Comparison of ENCODE assay signal across 21 cellular contexts in genomic region chr20:19860742-19861141, GRCh38.
DNase-seq lines count a peak whose midpoint lies in the region; ATAC-seq and TF ChIP-seq lines count a peak whose summit lies in the region.
"Had no signal": no experiment of that assay in that cellular context is flagged by ENCODE, and none has a peak within 500 bp of the region (broad histone marks: within the 10 kb centered on the region; RNA-seq: fewer than 3 reads in every experiment).

No MANE protein-coding gene starts in this region.

- H3K4me1 Mint-ChIP-seq in stimulated activated effector memory CD8-positive, alpha-beta T cell treated with anti-CD3 and anti-CD28 coated beads, Interleukin-12 subunit alpha, Interleukin-12 subunit beta, amount 100 ng/mL, for 72 hours, result no peaks in the 10 kb centered on the region
- H3K4me1 Mint-ChIP-seq: endodermal cell, naive B cell had no signal

- no peak for TF ChIP-seq CTCF in GM13977 (IDR thresholded peaks at IDR 0.05; ENCODE audit: extremely low read depth, insufficient read depth, missing control alignments)

- peak; percentile 62 for ATAC-seq in stimulated activated effector memory CD8-positive, alpha-beta T cell treated with anti-CD3 and anti-CD28 coated beads, Interleukin-12 subunit alpha, Interleukin-12 subunit beta, amount 100 ng/mL, for 72 hours
- no peak for ATAC-seq in GM21381 (IDR thresholded peaks at IDR 0.05; ENCODE audit: unreplicated experiment)
- no peak for ATAC-seq in HG03196 (IDR thresholded peaks at IDR 0.05; ENCODE audit: unreplicated experiment)
- ATAC-seq: foreskin keratinocyte, K562, left lung had no signal

- no peaks in the 10 kb centered on the region for H3K36me3 Mint-ChIP-seq in stimulated activated effector memory CD8-positive, alpha-beta T cell treated with anti-CD3 and anti-CD28 coated beads, Interleukin-12 subunit alpha, Interleukin-12 subunit beta, amount 100 ng/mL, for 72 hours
- H3K36me3 Mint-ChIP-seq: activated naive CD8-positive, alpha-beta T cell; naive B cell had no signal

- DNase-seq in GM13977 (ENCODE audit: low spot score), result peak; percentile 20
- peak; percentile 60 for DNase-seq in LoVo (ENCODE audit: low spot score)
- DNase-seq in kidney tubule cell (ENCODE audit: low spot score), result peak; percentile 72
- no peak for DNase-seq in stimulated activated effector memory CD8-positive, alpha-beta T cell treated with anti-CD3 and anti-CD28 coated beads, Interleukin-12 subunit alpha, Interleukin-12 subunit beta, amount 100 ng/mL, for 72 hours (ENCODE audit: low spot score in 2 of 2)
- no peak for DNase-seq in NCI-H526 (lab: John Stamatoyannopoulos, UW)
- DNase-seq: activated CD4-positive, alpha-beta T cell treated with anti-CD3 and anti-CD28 coated beads, Interleukin-2, amount 50 U/mL, for 4 hours; endodermal cell; foreskin keratinocyte; left lung; naive B cell; NCI-H1105; NCI-H1930; NCI-H526 treated with DMSO at 0.1 percent for 48 hours; occipital lobe; SIG-M5; tibial artery had no signal

- in situ Hi-C loops in GM13977 (cut with MboI; ENCODE audit: low pct_unique_long_range_greater_than_20kb, low sequenced_read_pairs, unreplicated experiment), result no loop called here

- H3K4me3 Mint-ChIP-seq in stimulated activated effector memory CD8-positive, alpha-beta T cell treated with anti-CD3 and anti-CD28 coated beads, Interleukin-12 subunit alpha, Interleukin-12 subunit beta, amount 100 ng/mL, for 72 hours, result no peak overlapping the region
- H3K4me3 Mint-ChIP-seq: activated naive CD8-positive, alpha-beta T cell; dendritic cell treated with granulocyte-macrophage colony-stimulating factor and Interleukin-4, amounts not matched to agents 40 ng/mL and 50 ng/mL, for 4 days; endodermal cell; naive B cell had no signal

- no peak overlapping the region for H3K27ac Mint-ChIP-seq in stimulated activated effector memory CD8-positive, alpha-beta T cell treated with anti-CD3 and anti-CD28 coated beads, Interleukin-12 subunit alpha, Interleukin-12 subunit beta, amount 100 ng/mL, for 72 hours
- H3K27ac Mint-ChIP-seq: activated naive CD8-positive, alpha-beta T cell; dendritic cell treated with granulocyte-macrophage colony-stimulating factor and Interleukin-4, amounts not matched to agents 40 ng/mL and 50 ng/mL, for 4 days; endodermal cell; naive B cell had no signal

- H3K9me3 Mint-ChIP-seq in stimulated activated effector memory CD8-positive, alpha-beta T cell treated with anti-CD3 and anti-CD28 coated beads, Interleukin-12 subunit alpha, Interleukin-12 subunit beta, amount 100 ng/mL, for 72 hours, result peaks cover 5% of the 10 kb centered on the region
- H3K9me3 Mint-ChIP-seq: dendritic cell treated with granulocyte-macrophage colony-stimulating factor and Interleukin-4, amounts not matched to agents 40 ng/mL and 50 ng/mL, for 4 days; endodermal cell had no signal

Comparison
In these comparisons a context has a peak if more than half of its experiments do, and no peak if none do; other contexts are left out.
1. DNase-seq: peak in GM13977 (single experiment), LoVo (single experiment) and kidney tubule cell (single experiment); none in stimulated activated effector memory CD8-positive, alpha-beta T cell treated with anti-CD3 and anti-CD28 coated beads, Interleukin-12 subunit alpha, Interleukin-12 subunit beta, amount 100 ng/mL, for 72 hours (0 of 2) and NCI-H526 (0 of 2).